In the genomic region with DNA sequence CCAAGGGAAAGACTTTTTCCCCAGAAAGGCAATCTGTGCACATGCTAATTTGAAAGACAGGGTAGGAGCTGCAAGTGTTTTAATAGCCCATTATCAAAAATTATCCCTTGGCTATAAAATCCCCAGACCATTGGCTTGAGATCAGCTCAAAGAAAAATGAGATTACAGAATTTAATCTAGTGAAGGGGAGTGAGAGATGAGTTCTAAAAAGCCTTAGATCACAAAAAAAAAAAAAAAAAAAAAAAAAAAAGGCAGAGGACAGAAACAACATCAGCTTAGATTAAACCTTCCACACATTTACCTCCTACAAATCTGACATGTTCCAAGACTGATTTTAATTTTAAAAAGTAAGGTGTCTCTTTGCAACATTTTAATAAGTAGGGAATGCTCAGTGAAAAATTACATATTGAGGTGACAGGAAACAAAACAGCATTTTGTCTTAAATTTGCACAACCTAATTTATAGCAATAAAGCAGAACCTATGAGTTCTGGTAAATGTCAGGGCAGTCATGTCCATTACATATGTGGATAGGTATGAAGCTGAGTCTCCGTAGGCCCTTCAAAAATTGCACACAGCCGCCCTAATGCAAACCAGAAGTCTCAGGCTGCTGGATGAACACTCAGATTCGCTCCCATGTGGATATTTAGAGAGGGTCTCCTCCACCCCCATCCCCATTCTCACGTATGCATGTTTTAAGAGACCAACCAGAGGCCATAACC, we compare ENCODE assay signal across 10 cellular contexts. TPM values are rescaled to one million over a fixed set of nuclear protein-coding genes. Genes with fewer than 3 reads are reported as not detected.
DNase-seq lines count a peak whose midpoint lies in the region; ATAC-seq and TF ChIP-seq lines count a peak whose summit lies in the region.
"Had no signal": no experiment of that assay in that cellular context is flagged by ENCODE, and none has a peak within 500 bp of the region (broad histone marks: within the 10 kb centered on the region; RNA-seq: fewer than 3 reads in every experiment).

No MANE protein-coding gene starts in this region.

- H3K9me3 Mint-ChIP-seq in osteocyte (ENCODE audit: unreplicated experiment) = no peaks in the 10 kb centered on the region

- TF ChIP-seq CTCF in RWPE1 (conservative IDR thresholded peaks at IDR 0.05; ENCODE audit: low read depth) (no peak), osteocyte (IDR thresholded peaks at IDR 0.05) (no peak)

- H3K27me3 Mint-ChIP-seq in osteocyte (ENCODE audit: unreplicated experiment) (no peaks in the 10 kb centered on the region), T-helper 17 cell (peaks cover 28% of the 10 kb centered on the region)

- peak; percentile 52 for DNase-seq in Daoy (ENCODE audit: low read depth)
- DNase-seq in RWPE1 (ENCODE audit: low spot score) = no peak
- peak; percentile 33 for DNase-seq in fibroblast of gingiva (ENCODE audit: low read depth)
- DNase-seq in osteocyte (ENCODE audit: extremely low spot score, unreplicated experiment) = no peak
- no peak for DNase-seq in C1 segment of cervical spinal cord (lab: John Stamatoyannopoulos, UW)
- DNase-seq in T-helper 17 cell = no peak
- DNase-seq in SKM-1 treated with dmso at 0.1 percent for 144 hours (lab: John Stamatoyannopoulos, UW; ENCODE audit: unreplicated experiment) = no peak
- DNase-seq: activated CD8-positive, alpha-beta memory T cell treated with anti-CD3 and anti-CD28 coated beads, Interleukin-2, amount 10 ng/mL, durations not matched to agents 7 days and 5 days; lower lobe of right lung had no signal

- H3K27ac Mint-ChIP-seq in osteocyte (ENCODE audit: unreplicated experiment) (peak overlapping the region; percentile 79), T-helper 17 cell (no peak overlapping the region)
- H3K27ac Mint-ChIP-seq: activated CD8-positive, alpha-beta memory T cell treated with anti-CD3 and anti-CD28 coated beads, Interleukin-2, amount 10 ng/mL, durations not matched to agents 7 days and 5 days had no signal

- H3K36me3 Mint-ChIP-seq in osteocyte (ENCODE audit: unreplicated experiment) (no peaks in the 10 kb centered on the region), T-helper 17 cell (ENCODE audit: low read depth) (no peaks in the 10 kb centered on the region)
- H3K36me3 Mint-ChIP-seq: activated CD8-positive, alpha-beta memory T cell treated with anti-CD3 and anti-CD28 coated beads, Interleukin-2, amount 10 ng/mL, durations not matched to agents 7 days and 5 days had no signal

- H3K27ac ChIP-seq in RWPE1 = peak overlapping the region; percentile 60
- H3K27ac ChIP-seq: lower lobe of right lung had no signal

- peaks cover 52% of the 10 kb centered on the region for H3K4me1 Mint-ChIP-seq in osteocyte (ENCODE audit: unreplicated experiment)
- peaks cover 2% of the 10 kb centered on the region for H3K4me1 Mint-ChIP-seq in T-helper 17 cell
- H3K4me1 Mint-ChIP-seq: activated CD8-positive, alpha-beta memory T cell treated with anti-CD3 and anti-CD28 coated beads, Interleukin-2, amount 10 ng/mL, durations not matched to agents 7 days and 5 days had no signal

- CTCF ChIA-PET in RWPE1 (lab: Yijun Ruan, JAX) = interaction anchor here (0.5 kb wide), 1 partner anchor 1883 kb away, joined by 3 read pairs; no protein-coding TSS in a partner anchor

- no peaks in the 10 kb centered on the region for H3K9me3 ChIP-seq in T-helper 17 cell (ENCODE audit: control insufficient read depth, low read length, poor library complexity, severe bottlenecking)
- H3K9me3 ChIP-seq: lower lobe of right lung had no signal

- POLR2A ChIA-PET in RWPE1 (lab: Yijun Ruan, JAX; ENCODE audit: low non-redundant PET) = no interaction called here

- ATAC-seq in HG03460 (IDR thresholded peaks at IDR 0.05; ENCODE audit: unreplicated experiment) (no peak), T-helper 17 cell (no peak)
- ATAC-seq: activated CD8-positive, alpha-beta memory T cell treated with anti-CD3 and anti-CD28 coated beads, Interleukin-2, amount 10 ng/mL, durations not matched to agents 7 days and 5 days had no signal

- no peak overlapping the region for H3K4me3 Mint-ChIP-seq in osteocyte (ENCODE audit: unreplicated experiment)
- H3K4me3 Mint-ChIP-seq in T-helper 17 cell = no peak overlapping the region
- H3K4me3 Mint-ChIP-seq: activated CD8-positive, alpha-beta memory T cell treated with anti-CD3 and anti-CD28 coated beads, Interleukin-2, amount 10 ng/mL, durations not matched to agents 7 days and 5 days had no signal

RNA-seq across cellular contexts. Expression of a gene that starts 43.4 kb away (rescaled TPM):
- 16.5 and 19.4 TPM in 2 replicates for total RNA-seq in Daoy (2014; rRNA removed; shearing (Covaris generic))
- total RNA-seq in osteocyte (36.1 and 39.9 TPM in 2 replicates), T-helper 17 cell (under 1 TPM; 0.12 to 0.76 TPM)
- total RNA-seq: activated CD8-positive, alpha-beta memory T cell treated with anti-CD3 and anti-CD28 coated beads, Interleukin-2, amount 10 ng/mL, durations not matched to agents 7 days and 5 days had no signal

Comparison
In these comparisons a context has a peak if more than half of its experiments do, and no peak if none do; other contexts are left out.
1. DNase-seq: peak in Daoy (single experiment) and fibroblast of gingiva (single experiment); none in RWPE1 (single experiment), osteocyte (single experiment), C1 segment of cervical spinal cord (0 of 14), T-helper 17 cell (0 of 3) and SKM-1 treated with dmso at 0.1 percent for 144 hours (single experiment).